ENCODE assay signal across 8 cellular contexts in the genomic region with DNA sequence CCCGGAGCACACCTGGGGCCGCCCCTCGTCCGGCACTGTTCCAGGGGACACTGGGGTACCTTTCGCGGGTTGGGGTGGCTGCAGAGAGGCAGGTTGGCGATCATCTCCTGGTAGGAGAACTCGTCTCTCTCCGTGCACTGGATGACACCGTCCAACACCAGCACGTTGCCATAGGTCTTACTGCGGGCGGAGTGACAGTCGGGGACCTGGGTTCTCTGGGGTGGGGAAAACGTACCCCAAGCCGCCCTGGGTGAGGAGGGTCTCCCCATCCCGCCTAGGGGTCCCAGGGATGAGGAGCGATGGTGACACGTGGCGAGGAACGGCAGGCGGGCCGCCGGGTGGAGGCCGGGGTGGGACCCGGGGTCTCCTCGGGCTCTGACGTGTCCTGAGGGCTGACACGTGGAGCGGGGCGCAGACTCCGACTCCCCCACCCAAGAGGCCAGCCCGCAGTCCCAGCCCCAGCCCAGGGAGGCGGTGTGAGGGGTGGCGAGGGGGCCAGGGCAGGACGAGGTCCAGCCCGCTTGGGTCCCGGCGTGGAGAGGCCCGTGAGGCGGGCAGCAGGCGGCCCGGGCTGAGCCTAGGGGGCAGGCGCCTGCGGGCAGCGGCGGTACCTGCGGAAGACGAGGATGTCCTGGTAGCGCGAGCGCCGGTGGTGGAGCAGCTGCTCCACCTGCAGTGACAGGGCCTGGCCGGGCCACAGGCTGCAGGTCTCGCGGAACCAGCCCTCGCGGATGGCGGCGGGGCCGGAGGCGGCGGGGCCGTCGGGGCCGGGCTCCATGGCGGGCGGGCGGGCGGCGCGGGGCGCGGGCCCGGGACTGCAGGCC. TPM values are rescaled to one million over a fixed set of nuclear protein-coding genes. Genes with fewer than 3 reads are reported as not detected.
A peak's percentile ranks its signal among the peaks of the same experiment; 100 is the strongest.
DNase-seq lines count a peak whose midpoint lies in the region; ATAC-seq, FAIRE-seq and TF ChIP-seq lines count a peak whose summit lies in the region.

No MANE protein-coding gene starts in this region.

- H4K20me1 ChIP-seq in keratinocyte (ENCODE audit: control insufficient read depth, extremely low read depth, insufficient read depth, low read length) = no peaks in the 10 kb centered on the region

- no peak for FAIRE-seq in keratinocyte (lab: Jason Lieb, UNC)

- peak overlapping the region; percentile 91 for H3K4me3 Mint-ChIP-seq in CD8-positive, alpha-beta T cell
- H3K4me3 Mint-ChIP-seq in activated naive CD4-positive, alpha-beta T cell treated with anti-CD3 and anti-CD28 coated beads, Interleukin-2, amount 50 U/mL, for 24 hours = peak overlapping the region; percentile 94
- peak overlapping the region; percentile 95 for H3K4me3 Mint-ChIP-seq in stimulated activated naive CD8-positive, alpha-beta T cell treated with anti-CD3 and anti-CD28 coated beads, Interleukin-15, Interleukin-2, amounts not matched to agents 100 ng/mL and 50 ng/mL, for 24 hours

- dilution Hi-C loops in keratinocyte (cut with MboI; ENCODE audit: extremely low pct_ligation_motif_present, low sequenced_read_pairs) = no loop called here

- H3K36me3 ChIP-seq in CD8-positive, alpha-beta T cell (ENCODE audit: insufficient read depth, low read length) = peaks cover 12% of the 10 kb centered on the region
- H3K36me3 ChIP-seq in keratinocyte (ENCODE audit: control insufficient read depth in 2 of 2, extremely low read depth in 1 of 2, insufficient read depth in 2 of 2, low read length in 2 of 2) = peaks cover 11 to 26% of the 10 kb centered on the region in 2 experiments

- intact Hi-C loops in CD8-positive, alpha-beta T cell (cut with DNase I, micrococcal nuclease) = no loop called here

- no peaks in the 10 kb centered on the region for H3K9me1 ChIP-seq in keratinocyte (ENCODE audit: control insufficient read depth, extremely low read depth, insufficient read depth, low read length)

- peak overlapping the region; percentile 13 for H2AFZ ChIP-seq in keratinocyte (ENCODE audit: control insufficient read depth, low read length)

- peak overlapping the region; percentile 91 for H3K4me2 ChIP-seq in keratinocyte (ENCODE audit: control insufficient read depth, extremely low read depth, insufficient read depth, low read depth, low read length)

- peak overlapping the region; percentile 44 for H3K27ac ChIP-seq in CD8-positive, alpha-beta T cell (ENCODE audit: low read depth, low read length)
- H3K27ac ChIP-seq in keratinocyte (ENCODE audit: control insufficient read depth, insufficient read depth, low read length) = peak overlapping the region; percentile 42

- POLR2A ChIA-PET in CD8-positive, alpha-beta T cell (lab: Charles Lee) = interaction anchor here (0.5 to 2.8 kb wide), 8 partner anchors 18 to 711 kb away, joined by 3 to 19 read pairs (median 3); a partner anchor contains a TSS

- no peaks in the 10 kb centered on the region for H3K9me3 Mint-ChIP-seq in CD8-positive, alpha-beta T cell
- H3K9me3 Mint-ChIP-seq in activated naive CD4-positive, alpha-beta T cell treated with anti-CD3 and anti-CD28 coated beads, Interleukin-2, amount 50 U/mL, for 24 hours = no peaks in the 10 kb centered on the region
- H3K9me3 Mint-ChIP-seq in stimulated activated naive CD8-positive, alpha-beta T cell treated with anti-CD3 and anti-CD28 coated beads, Interleukin-15, Interleukin-2, amounts not matched to agents 100 ng/mL and 50 ng/mL, for 24 hours = no peaks in the 10 kb centered on the region

- peak overlapping the region; percentile 70 for H3K4me3 ChIP-seq in CD8-positive, alpha-beta T cell (ENCODE audit: low read depth, low read length)
- peak overlapping the region; percentile 71 to 99 (median 80) for H3K4me3 ChIP-seq in keratinocyte (ENCODE audit: control insufficient read depth in 2 of 3, extremely low read depth in 1 of 3, insufficient read depth in 2 of 3, low read depth in 1 of 3, low read length in 3 of 3)

- H3K27me3 ChIP-seq in CD8-positive, alpha-beta T cell (ENCODE audit: insufficient read depth, low read length) = no peaks in the 10 kb centered on the region
- no peaks in the 10 kb centered on the region for H3K27me3 ChIP-seq in keratinocyte (ENCODE audit: control insufficient read depth, extremely low read depth, insufficient read depth, low read length)

- TF ChIP-seq CTCF in CD8-positive, alpha-beta T cell (IDR thresholded peaks at IDR 0.05) = no peak
- no peak for TF ChIP-seq CTCF in keratinocyte (optimal IDR thresholded peaks at IDR 0.05 in 1 of 3, IDR thresholded peaks at IDR 0.05 in 1 of 3, conservative IDR thresholded peaks at IDR 0.05 in 1 of 3; ENCODE audit: extremely low read depth in 1 of 3, insufficient read depth in 2 of 3, low read length in 3 of 3)

- H3K4me1 ChIP-seq in CD8-positive, alpha-beta T cell (ENCODE audit: insufficient read depth, low read length) = peaks cover 22% of the 10 kb centered on the region
- H3K4me1 ChIP-seq in keratinocyte (ENCODE audit: control insufficient read depth, extremely low read depth, insufficient read depth, low read length) = peaks cover 19% of the 10 kb centered on the region

- H3K79me2 ChIP-seq in keratinocyte (ENCODE audit: control insufficient read depth, insufficient read depth, low read length) = peaks cover 26% of the 10 kb centered on the region

- DNase-seq in CD8-positive, alpha-beta T cell = peak in 2 of 7 experiments; percentile 9 to 36
- DNase-seq in HuH-7.5 (ENCODE audit: low spot score) (peak; percentile 52), keratinocyte (ENCODE audit: low read depth, low spot score) (no peak), NCI-H2107 treated with DMSO at 0.1 percent for 48 hours (lab: John Stamatoyannopoulos, UW; ENCODE audit: unreplicated experiment) (no peak)

- ATAC-seq in CD8-positive, alpha-beta T cell = peak; percentile 2
- ATAC-seq in GM19455 (IDR thresholded peaks at IDR 0.05; ENCODE audit: unreplicated experiment) (peak; percentile 30), GM21390 (IDR thresholded peaks at IDR 0.05; ENCODE audit: unreplicated experiment) (no peak)

- peaks cover 32% of the 10 kb centered on the region for H3K4me1 Mint-ChIP-seq in CD8-positive, alpha-beta T cell (ENCODE audit: low read depth)
- peaks cover 26% of the 10 kb centered on the region for H3K4me1 Mint-ChIP-seq in activated naive CD4-positive, alpha-beta T cell treated with anti-CD3 and anti-CD28 coated beads, Interleukin-2, amount 50 U/mL, for 24 hours
- peaks cover 57% of the 10 kb centered on the region for H3K4me1 Mint-ChIP-seq in stimulated activated naive CD8-positive, alpha-beta T cell treated with anti-CD3 and anti-CD28 coated beads, Interleukin-15, Interleukin-2, amounts not matched to agents 100 ng/mL and 50 ng/mL, for 24 hours (ENCODE audit: low read depth)

- CTCF ChIA-PET in CD8-positive, alpha-beta T cell (lab: Charles Lee) = interaction anchor here (6.4 kb wide), 1 partner anchor 22 kb away, joined by 57 read pairs; no protein-coding TSS in a partner anchor

- H3K27ac Mint-ChIP-seq in CD8-positive, alpha-beta T cell = peak overlapping the region; percentile 87
- H3K27ac Mint-ChIP-seq in activated naive CD4-positive, alpha-beta T cell treated with anti-CD3 and anti-CD28 coated beads, Interleukin-2, amount 50 U/mL, for 24 hours = peak overlapping the region; percentile 93
- H3K27ac Mint-ChIP-seq in stimulated activated naive CD8-positive, alpha-beta T cell treated with anti-CD3 and anti-CD28 coated beads, Interleukin-15, Interleukin-2, amounts not matched to agents 100 ng/mL and 50 ng/mL, for 24 hours = peak overlapping the region; percentile 97

- peak overlapping the region; percentile 78 for H3K9ac ChIP-seq in keratinocyte (ENCODE audit: control insufficient read depth, extremely low read depth, insufficient read depth, low read length)

- H3K9me3 ChIP-seq in CD8-positive, alpha-beta T cell (ENCODE audit: low read length) = no peaks in the 10 kb centered on the region
- no peaks in the 10 kb centered on the region for H3K9me3 ChIP-seq in keratinocyte (ENCODE audit: control insufficient read depth, low read depth, low read length)

- H3K36me3 Mint-ChIP-seq in CD8-positive, alpha-beta T cell = peaks cover 33% of the 10 kb centered on the region
- H3K36me3 Mint-ChIP-seq in activated naive CD4-positive, alpha-beta T cell treated with anti-CD3 and anti-CD28 coated beads, Interleukin-2, amount 50 U/mL, for 24 hours = peaks cover 7% of the 10 kb centered on the region
- peaks cover 57% of the 10 kb centered on the region for H3K36me3 Mint-ChIP-seq in stimulated activated naive CD8-positive, alpha-beta T cell treated with anti-CD3 and anti-CD28 coated beads, Interleukin-15, Interleukin-2, amounts not matched to agents 100 ng/mL and 50 ng/mL, for 24 hours (ENCODE audit: low read depth)

- no peaks in the 10 kb centered on the region for H3K27me3 Mint-ChIP-seq in CD8-positive, alpha-beta T cell (ENCODE audit: low read depth)
- no peaks in the 10 kb centered on the region for H3K27me3 Mint-ChIP-seq in activated naive CD4-positive, alpha-beta T cell treated with anti-CD3 and anti-CD28 coated beads, Interleukin-2, amount 50 U/mL, for 24 hours
- H3K27me3 Mint-ChIP-seq in stimulated activated naive CD8-positive, alpha-beta T cell treated with anti-CD3 and anti-CD28 coated beads, Interleukin-15, Interleukin-2, amounts not matched to agents 100 ng/mL and 50 ng/mL, for 24 hours = no peaks in the 10 kb centered on the region

RNA-seq across cellular contexts. Expression of a gene that starts 0.4 kb away (rescaled TPM):
- 10 to 100 TPM; 31.4 to 40.6 TPM for total RNA-seq in CD8-positive, alpha-beta T cell
- 32.8 to 193 TPM (median 32.8 TPM) in 3 replicates for polyA plus RNA-seq in keratinocyte
- 22.8 TPM for polyA plus RNA-seq in keratinocyte (2011; ENCODE audit: low read depth)
- 97.7 and 191 TPM in 2 replicates for polyA plus RNA-seq in keratinocyte (2011; cell fraction: cytosol; rRNA removed)
- 47.7 and 54.8 TPM in 2 replicates for polyA plus RNA-seq in keratinocyte (2011; cell fraction: nucleus; rRNA removed)
- polyA plus RNA-seq in keratinocyte (2012; ENCODE audit: low replicate concordance) = 121 and 203 TPM in 2 replicates
- polyA minus RNA-seq in keratinocyte = 74.1 to 375 TPM (median 92.0 TPM) in 3 replicates
- polyA minus RNA-seq in keratinocyte (2011; cell fraction: cytosol; rRNA and poly(A)+ RNA removed) = 218 TPM
- polyA minus RNA-seq in keratinocyte (2011; cell fraction: nucleus; rRNA and poly(A)+ RNA removed) = 23.3 and 27.3 TPM in 2 replicates

RNA-seq across cellular contexts. Expression of a gene that starts 12.3 kb away (rescaled TPM):
- total RNA-seq in CD8-positive, alpha-beta T cell = under 1 TPM; 0.19 to 0.22 TPM
- 0.03 TPM in 3 replicates for polyA plus RNA-seq in keratinocyte
- not detected for polyA plus RNA-seq in keratinocyte (2011; ENCODE audit: low read depth)
- polyA plus RNA-seq in keratinocyte (2011; cell fraction: cytosol; rRNA removed) = not detected in 2 replicates
- 0.17 and 0.19 TPM in 2 replicates for polyA plus RNA-seq in keratinocyte (2011; cell fraction: nucleus; rRNA removed)
- 0.56 and 1.2 TPM in 2 replicates for polyA plus RNA-seq in keratinocyte (2012; ENCODE audit: low replicate concordance)
- polyA minus RNA-seq in keratinocyte = 0.13 to 0.16 TPM in 2 of 3 replicates, not detected in the other
- polyA minus RNA-seq in keratinocyte (2011; cell fraction: cytosol; rRNA and poly(A)+ RNA removed) = not detected
- polyA minus RNA-seq in keratinocyte (2011; cell fraction: nucleus; rRNA and poly(A)+ RNA removed) = 0.21 and 0.54 TPM in 2 replicates

RNA-seq across cellular contexts. Expression of a gene that starts 40.3 kb away (rescaled TPM):
- total RNA-seq in CD8-positive, alpha-beta T cell = 10 to 100 TPM; 95.0 to 98.1 TPM
- 44.9 to 86.5 TPM (median 61.2 TPM) in 3 replicates for polyA plus RNA-seq in keratinocyte
- polyA plus RNA-seq in keratinocyte (2011; ENCODE audit: low read depth) = 235 TPM
- polyA plus RNA-seq in keratinocyte (2011; cell fraction: cytosol; rRNA removed) = 47.4 and 64.6 TPM in 2 replicates
- polyA plus RNA-seq in keratinocyte (2011; cell fraction: nucleus; rRNA removed) = 128 and 141 TPM in 2 replicates
- 29.3 and 48.3 TPM in 2 replicates for polyA plus RNA-seq in keratinocyte (2012; ENCODE audit: low replicate concordance)
- polyA minus RNA-seq in keratinocyte = 48.0 to 79.4 TPM (median 48.8 TPM) in 3 replicates
- 29.0 TPM for polyA minus RNA-seq in keratinocyte (2011; cell fraction: cytosol; rRNA and poly(A)+ RNA removed)
- 45.2 and 74.5 TPM in 2 replicates for polyA minus RNA-seq in keratinocyte (2011; cell fraction: nucleus; rRNA and poly(A)+ RNA removed)

RNA-seq across cellular contexts. Expression of a gene that starts 46.9 kb away (rescaled TPM):
- total RNA-seq in CD8-positive, alpha-beta T cell = 100 to 1,000 TPM; 125 to 131 TPM
- polyA plus RNA-seq in keratinocyte = 87.1 to 177 TPM (median 109 TPM) in 3 replicates
- polyA plus RNA-seq in keratinocyte (2011; ENCODE audit: low read depth) = 209 TPM
- polyA plus RNA-seq in keratinocyte (2011; cell fraction: cytosol; rRNA removed) = 101 and 175 TPM in 2 replicates
- 188 and 261 TPM in 2 replicates for polyA plus RNA-seq in keratinocyte (2011; cell fraction: nucleus; rRNA removed)
- polyA plus RNA-seq in keratinocyte (2012; ENCODE audit: low replicate concordance) = 131 and 134 TPM in 2 replicates
- 47.7 to 122 TPM (median 57.3 TPM) in 3 replicates for polyA minus RNA-seq in keratinocyte
- polyA minus RNA-seq in keratinocyte (2011; cell fraction: cytosol; rRNA and poly(A)+ RNA removed) = 93.4 TPM
- 78.5 and 95.6 TPM in 2 replicates for polyA minus RNA-seq in keratinocyte (2011; cell fraction: nucleus; rRNA and poly(A)+ RNA removed)
